8 cellular contexts compared by ENCODE assay signal in the genomic region with DNA sequence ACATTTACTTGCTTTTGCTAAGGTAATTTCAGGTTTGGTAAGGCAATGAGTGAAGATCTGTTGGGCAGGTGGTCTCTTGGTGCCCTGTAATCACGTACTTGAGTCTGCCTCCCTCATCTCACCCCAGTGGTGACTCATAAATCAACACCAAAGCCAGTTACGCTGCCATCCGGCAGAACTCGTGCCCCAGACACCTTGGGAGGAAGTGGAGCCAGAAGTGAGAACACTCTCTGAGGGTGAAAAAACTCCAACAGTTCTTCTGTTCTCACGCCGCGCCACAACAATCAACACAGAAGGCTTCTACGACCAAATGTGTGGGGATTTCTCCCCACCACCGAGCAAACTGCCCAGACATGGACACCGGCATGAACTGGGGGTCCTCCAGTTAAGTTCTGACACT.
DNase-seq lines count a peak whose midpoint lies in the region; ATAC-seq and TF ChIP-seq lines count a peak whose summit lies in the region.

No MANE protein-coding gene starts in this region.

- POLR2A ChIA-PET in activated CD4-positive, alpha-beta T cell treated with anti-CD3 and anti-CD28 coated beads for 36 hours (lab: Charles Lee): interaction anchor here (1.7 to 3.0 kb wide), 3 partner anchors 18 to 207 kb away, joined by 6 to 14 read pairs (median 7); a partner anchor contains a TSS

- no peaks in the 10 kb centered on the region for H3K9me3 Mint-ChIP-seq in activated CD4-positive, alpha-beta T cell treated with anti-CD3 and anti-CD28 coated beads for 36 hours (ENCODE audit: low read depth)

- no peak overlapping the region for H3K4me3 ChIP-seq in epithelial cell of esophagus (ENCODE audit: low read length)

- H3K27ac Mint-ChIP-seq in activated CD4-positive, alpha-beta T cell treated with anti-CD3 and anti-CD28 coated beads for 36 hours: peak overlapping the region; percentile 98

- TF ChIP-seq CTCF in epithelial cell of esophagus (IDR thresholded peaks at IDR 0.05; ENCODE audit: insufficient read depth, low read depth, low read length, missing control alignments): no peak

- CTCF ChIA-PET in activated CD4-positive, alpha-beta T cell treated with anti-CD3 and anti-CD28 coated beads for 36 hours (lab: Charles Lee): interaction anchor here (0.6 to 2.5 kb wide), 11 partner anchors 16 to 255 kb away, joined by 3 to 13 read pairs (median 5); no protein-coding TSS in a partner anchor

- H3K27me3 Mint-ChIP-seq in activated CD4-positive, alpha-beta T cell treated with anti-CD3 and anti-CD28 coated beads for 36 hours: no peaks in the 10 kb centered on the region

- peak; percentile 52 for ATAC-seq in GM18873 (IDR thresholded peaks at IDR 0.05; ENCODE audit: low FRiP score, unreplicated experiment)
- ATAC-seq in HG03196 (IDR thresholded peaks at IDR 0.05; ENCODE audit: unreplicated experiment): peak; percentile 59
- peak; percentile 65 for ATAC-seq in activated CD4-positive, alpha-beta T cell treated with anti-CD3 and anti-CD28 coated beads for 36 hours

- intact Hi-C loops in activated CD4-positive, alpha-beta T cell treated with anti-CD3 and anti-CD28 coated beads for 36 hours (cut with DNase I, micrococcal nuclease): loop anchor here (1.0 to 10.0 kb wide), 8 partner anchors 18 to 1206 kb away; a partner anchor contains a TSS

- peaks cover 89% of the 10 kb centered on the region for H3K4me1 Mint-ChIP-seq in activated CD4-positive, alpha-beta T cell treated with anti-CD3 and anti-CD28 coated beads for 36 hours

- peak overlapping the region; percentile 54 for H3K4me3 Mint-ChIP-seq in activated CD4-positive, alpha-beta T cell treated with anti-CD3 and anti-CD28 coated beads for 36 hours

- no peaks in the 10 kb centered on the region for H3K36me3 Mint-ChIP-seq in activated CD4-positive, alpha-beta T cell treated with anti-CD3 and anti-CD28 coated beads for 36 hours (ENCODE audit: low read depth)

- peak; percentile 88 for DNase-seq in activated CD4-positive, alpha-beta T cell treated with anti-CD3 and anti-CD28 coated beads for 36 hours
- peak; percentile 65 for DNase-seq in epithelial cell of esophagus (ENCODE audit: low read depth)
- peak; percentile 46 to 79 (median 73) for DNase-seq in stimulated activated CD4-positive, alpha-beta T cell treated with anti-CD3 and anti-CD28 coated beads, TNF-alpha, amount 100 ng/mL, for 1 hour (ENCODE audit: low read depth in 3 of 3, low spot score in 1 of 3)
- no peak for DNase-seq in EL
- DNase-seq in putamen (ENCODE audit: low spot score): no peak
- no peak for DNase-seq in cerebellar cortex (ENCODE audit: low spot score)

Comparison
In these comparisons a context has a peak if more than half of its experiments do, and no peak if none do; other contexts are left out.
1. DNase-seq: peak in activated CD4-positive, alpha-beta T cell treated with anti-CD3 and anti-CD28 coated beads for 36 hours (single experiment), epithelial cell of esophagus (single experiment) and stimulated activated CD4-positive, alpha-beta T cell treated with anti-CD3 and anti-CD28 coated beads, TNF-alpha, amount 100 ng/mL, for 1 hour (3 of 3); none in EL (single experiment), putamen (single experiment) and cerebellar cortex (single experiment).
2. Peak in every context shown above with its lines, with median percentiles within 50 percentile points of each other: ATAC-seq.